Comparison of ENCODE assay signal across 18 cellular contexts in genomic region chr3:153829596-153830170, GRCh38.
A peak's percentile ranks its signal among the peaks of the same experiment; 100 is the strongest.
DNase-seq lines count a peak whose midpoint lies in the region; ATAC-seq and TF ChIP-seq lines count a peak whose summit lies in the region.
"Had no signal": no experiment of that assay in that cellular context is flagged by ENCODE, and none has a peak within 500 bp of the region (broad histone marks: within the 10 kb centered on the region; RNA-seq: fewer than 3 reads in every experiment).

No MANE protein-coding gene starts in this region.

- no peaks in the 10 kb centered on the region for H3K79me2 ChIP-seq in SK-N-SH (ENCODE audit: insufficient read depth)
- H3K79me2 ChIP-seq: parathyroid adenoma had no signal

- H3K9me3 ChIP-seq in SK-N-SH: no peaks in the 10 kb centered on the region
- no peaks in the 10 kb centered on the region for H3K9me3 ChIP-seq in effector memory CD4-positive, alpha-beta T cell (ENCODE audit: control insufficient read depth, low read length)
- H3K9me3 ChIP-seq: upper lobe of left lung had no signal

- H2AFZ ChIP-seq in SK-N-SH (ENCODE audit: low read depth): peak overlapping the region; percentile 53; the same call in 1 of the 2 replicates
- H2AFZ ChIP-seq: parathyroid adenoma had no signal

- TF ChIP-seq RAD21 in SK-N-SH (IDR thresholded peaks at IDR 0.05; ENCODE audit: low read length): no peak

- H3K27me3 ChIP-seq in SK-N-SH (ENCODE audit: insufficient read depth): no peaks in the 10 kb centered on the region
- H3K27me3 ChIP-seq in effector memory CD4-positive, alpha-beta T cell (replicated peaks; ENCODE audit: control insufficient read depth, insufficient read depth, low read length, poor library complexity, severe bottlenecking): no peaks in the 10 kb centered on the region
- H3K27me3 ChIP-seq: upper lobe of left lung had no signal

- H3F3A ChIP-seq in SK-N-SH (replicated peaks; ENCODE audit: insufficient read depth): no peaks in the 10 kb centered on the region

- no peak for TF ChIP-seq EP300 in SK-N-SH (IDR thresholded peaks at IDR 0.05; ENCODE audit: borderline replicate concordance in 1 of 2, low read depth in 1 of 2, low read length in 1 of 2)

- CTCF ChIA-PET in SK-N-SH (lab: Yijun Ruan, JAX): no interaction called here

- ATAC-seq in SK-N-SH treated with all-trans-retinoic acid at 6 μM for 48 hours (no peak), GM19351 (IDR thresholded peaks at IDR 0.05; ENCODE audit: unreplicated experiment) (no peak)
- ATAC-seq: Right ventricle myocardium inferior had no signal

- no peaks in the 10 kb centered on the region for H3K9me2 ChIP-seq in SK-N-SH

- TF ChIP-seq CTCF in SK-N-SH (IDR thresholded peaks at IDR 0.05): no peak

- H3K4me3 ChIP-seq in SK-N-SH (ENCODE audit: low read depth in 2 of 2, low read length in 1 of 2): no peak overlapping the region
- H3K4me3 ChIP-seq in effector memory CD4-positive, alpha-beta T cell (ENCODE audit: insufficient read depth, low read depth, low read length, poor library complexity, severe bottlenecking): no peak overlapping the region
- H3K4me3 ChIP-seq: coronary artery, upper lobe of left lung had no signal

- POLR2A ChIA-PET in SK-N-SH (lab: Yijun Ruan, JAX): no interaction called here

- H3K9ac ChIP-seq in SK-N-SH: no peak overlapping the region
- H3K9ac ChIP-seq: parathyroid adenoma had no signal

- H4K20me1 ChIP-seq in SK-N-SH (ENCODE audit: insufficient read depth): no peaks in the 10 kb centered on the region

- H3K4me2 ChIP-seq in SK-N-SH: no peak overlapping the region

- 14% methylated on average over 2 of the region's 2 CpGs for WGBS in SK-N-SH (ENCODE audit: low lambda C conversion rate)

- H3K27ac ChIP-seq in SK-N-SH (ENCODE audit: low read depth in 2 of 2, low read length in 1 of 2): peak overlapping the region in 1 of 2 experiments; percentile 24; a peak in 1 of 4 replicates
- H3K27ac ChIP-seq in effector memory CD4-positive, alpha-beta T cell (ENCODE audit: insufficient read depth, low read length, poor library complexity, severe bottlenecking): no peak overlapping the region
- H3K27ac ChIP-seq: coronary artery, parathyroid adenoma, upper lobe of left lung had no signal

- no peaks in the 10 kb centered on the region for H3K36me3 ChIP-seq in SK-N-SH (replicated peaks in 1 of 2; ENCODE audit: control insufficient read depth in 1 of 2, insufficient read depth in 2 of 2, low read length in 1 of 2)
- no peaks in the 10 kb centered on the region for H3K36me3 ChIP-seq in effector memory CD4-positive, alpha-beta T cell (ENCODE audit: control insufficient read depth, insufficient read depth, low read length)
- H3K36me3 ChIP-seq: upper lobe of left lung had no signal

- no peak for DNase-seq in SK-N-SH
- peak; percentile 5 for DNase-seq in RPMI7951 (ENCODE audit: low read depth)
- DNase-seq in dermis blood vessel endothelial cell: peak; percentile 90
- DNase-seq in renal cortical epithelial cell (ENCODE audit: low read depth): peak; percentile 17
- no peak for DNase-seq in effector memory CD4-positive, alpha-beta T cell
- no peak for DNase-seq in stimulated activated CD8-positive, alpha-beta memory T cell treated with anti-CD3 and anti-CD28 coated beads, Interleukin-4, amount 100 ng/mL, for 48 hours
- DNase-seq: 8988T; CD4-positive, alpha-beta T cell; DND-41; MM.1S; NCI-H2081; stimulated activated naive CD4-positive, alpha-beta T cell treated with Interleukin-2 at 50 U/mL for 16 hours; upper lobe of left lung had no signal

- peaks cover 0 to 5% of the 10 kb centered on the region in 2 experiments; a peak in 1 of 4 replicates for H3K4me1 ChIP-seq in SK-N-SH (ENCODE audit: control insufficient read depth in 1 of 2, insufficient read depth in 2 of 2, low read depth in 1 of 2, low read length in 1 of 2)
- no peaks in the 10 kb centered on the region for H3K4me1 ChIP-seq in effector memory CD4-positive, alpha-beta T cell (ENCODE audit: control insufficient read depth, insufficient read depth, low read length, poor library complexity, severe bottlenecking)
- H3K4me1 ChIP-seq: parathyroid adenoma, upper lobe of left lung had no signal

TF ChIP-seq in SK-N-SH, 30 proteins besides CTCF, POLR2A, EP300 and RAD21:
- TF ChIP-seq TAF1 (IDR thresholded peaks at IDR 0.05; ENCODE audit: borderline replicate concordance, low read depth, low read length) (no peak), MEF2A (IDR thresholded peaks at IDR 0.05; ENCODE audit: borderline replicate concordance, low read depth) (no peak), JUND (IDR thresholded peaks at IDR 0.05) (no peak), GATA2 (CRISPR knock-in tag; IDR thresholded peaks at IDR 0.05) (no peak), CHD2 (IDR thresholded peaks at IDR 0.05; ENCODE audit: low read length, partially characterized antibody) (no peak), USF1 (IDR thresholded peaks at IDR 0.05; ENCODE audit: borderline replicate concordance, low read depth) (no peak)
- TF ChIP-seq, protein P1, sequence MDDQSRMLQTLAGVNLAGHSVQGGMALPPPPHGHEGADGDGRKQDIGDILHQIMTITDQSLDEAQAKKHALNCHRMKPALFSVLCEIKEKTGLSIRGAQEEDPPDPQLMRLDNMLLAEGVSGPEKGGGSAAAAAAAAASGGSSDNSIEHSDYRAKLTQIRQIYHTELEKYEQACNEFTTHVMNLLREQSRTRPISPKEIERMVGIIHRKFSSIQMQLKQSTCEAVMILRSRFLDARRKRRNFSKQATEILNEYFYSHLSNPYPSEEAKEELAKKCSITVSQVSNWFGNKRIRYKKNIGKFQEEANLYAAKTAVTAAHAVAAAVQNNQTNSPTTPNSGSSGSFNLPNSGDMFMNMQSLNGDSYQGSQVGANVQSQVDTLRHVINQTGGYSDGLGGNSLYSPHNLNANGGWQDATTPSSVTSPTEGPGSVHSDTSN (IDR thresholded peaks at IDR 0.05): 0 out of 2 replicates have a peak, but pooled peaks have one; percentile 19

TF ChIP-seq in SK-N-SH treated with all-trans-retinoic acid at 6 μM for 48 hours, 23 proteins besides CTCF, POLR2A, EP300 and RAD21:
- TF ChIP-seq TCF4 (CRISPR knock-in tag; IDR thresholded peaks at IDR 0.05; ENCODE audit: borderline replicate concordance) (no peak), RARB (CRISPR knock-in tag; IDR thresholded peaks at IDR 0.05) (no peak), CSRNP3 (CRISPR knock-in tag; IDR thresholded peaks at IDR 0.05) (no peak), ZFP30 (CRISPR knock-in tag; IDR thresholded peaks at IDR 0.05) (no peak), OSR1 (CRISPR knock-in tag; IDR thresholded peaks at IDR 0.05) (no peak), ARNTL (CRISPR knock-in tag; IDR thresholded peaks at IDR 0.05; ENCODE audit: borderline replicate concordance, low read depth) (no peak), ZNF8 (CRISPR knock-in tag; IDR thresholded peaks at IDR 0.05) (no peak), POU6F1 (CRISPR knock-in tag; IDR thresholded peaks at IDR 0.05; ENCODE audit: borderline replicate concordance, low read depth) (no peak), ESRRG (CRISPR knock-in tag; IDR thresholded peaks at IDR 0.05) (no peak), ZNF70 (CRISPR knock-in tag; IDR thresholded peaks at IDR 0.05) (no peak)
- TF ChIP-seq, protein P2, sequence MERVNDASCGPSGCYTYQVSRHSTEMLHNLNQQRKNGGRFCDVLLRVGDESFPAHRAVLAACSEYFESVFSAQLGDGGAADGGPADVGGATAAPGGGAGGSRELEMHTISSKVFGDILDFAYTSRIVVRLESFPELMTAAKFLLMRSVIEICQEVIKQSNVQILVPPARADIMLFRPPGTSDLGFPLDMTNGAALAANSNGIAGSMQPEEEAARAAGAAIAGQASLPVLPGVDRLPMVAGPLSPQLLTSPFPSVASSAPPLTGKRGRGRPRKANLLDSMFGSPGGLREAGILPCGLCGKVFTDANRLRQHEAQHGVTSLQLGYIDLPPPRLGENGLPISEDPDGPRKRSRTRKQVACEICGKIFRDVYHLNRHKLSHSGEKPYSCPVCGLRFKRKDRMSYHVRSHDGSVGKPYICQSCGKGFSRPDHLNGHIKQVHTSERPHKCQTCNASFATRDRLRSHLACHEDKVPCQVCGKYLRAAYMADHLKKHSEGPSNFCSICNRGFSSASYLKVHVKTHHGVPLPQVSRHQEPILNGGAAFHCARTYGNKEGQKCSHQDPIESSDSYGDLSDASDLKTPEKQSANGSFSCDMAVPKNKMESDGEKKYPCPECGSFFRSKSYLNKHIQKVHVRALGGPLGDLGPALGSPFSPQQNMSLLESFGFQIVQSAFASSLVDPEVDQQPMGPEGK (CRISPR knock-in tag; IDR thresholded peaks at IDR 0.05; ENCODE audit: borderline replicate concordance): no peak

Comparison
In these comparisons a context has a peak if more than half of its experiments do, and no peak if none do; other contexts are left out.
1. DNase-seq: peak in RPMI7951 (single experiment), dermis blood vessel endothelial cell (single experiment) and renal cortical epithelial cell (single experiment); none in SK-N-SH (single experiment), effector memory CD4-positive, alpha-beta T cell (0 of 3) and stimulated activated CD8-positive, alpha-beta memory T cell treated with anti-CD3 and anti-CD28 coated beads, Interleukin-4, amount 100 ng/mL, for 48 hours (single experiment).